Comparison of ENCODE assay signal across 8 cellular contexts in the genomic region with DNA sequence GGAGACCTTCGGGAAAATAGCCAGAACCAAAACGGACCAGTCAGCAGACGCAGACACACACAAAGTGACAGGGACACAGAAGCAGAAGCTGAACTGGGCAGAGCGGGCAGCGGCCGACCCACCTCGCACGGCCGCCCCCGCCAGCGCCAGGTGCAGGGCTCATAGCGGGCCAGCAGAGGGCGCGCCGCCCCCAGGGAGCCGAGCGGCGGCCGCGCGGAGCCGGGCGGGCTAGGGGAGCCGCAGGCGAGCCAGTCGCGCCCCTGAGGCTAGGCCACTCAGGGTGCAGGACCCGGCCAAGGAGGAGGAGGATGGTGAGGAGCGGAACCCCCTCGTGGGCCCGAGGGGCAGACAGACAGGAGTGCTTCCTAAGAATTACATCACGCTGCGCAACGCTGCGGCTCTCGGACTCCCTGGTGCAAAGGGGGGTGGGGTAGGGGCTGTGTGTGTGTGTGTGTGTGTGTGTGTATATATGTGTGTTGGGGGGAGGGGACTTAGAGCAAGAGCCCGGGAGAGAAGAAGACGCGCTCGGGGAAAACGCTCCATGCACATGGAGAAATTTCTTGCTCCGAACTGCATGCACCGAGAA. TPM values are rescaled to one million over a fixed set of nuclear protein-coding genes. Genes with fewer than 3 reads are reported as not detected.
DNase-seq lines count a peak whose midpoint lies in the region; ATAC-seq, FAIRE-seq and TF ChIP-seq lines count a peak whose summit lies in the region.

No MANE protein-coding gene starts in this region.

- H3K4me2 ChIP-seq in GM12878 (ENCODE audit: control insufficient read depth, insufficient read depth) = no peak overlapping the region

- peak; percentile 46 to 80 for DNase-seq in Caco-2
- peak; percentile 54 for DNase-seq in M059J (ENCODE audit: low read depth)
- DNase-seq in T-helper 17 cell = peak; percentile 39 to 61 (median 53)
- DNase-seq in GM12878 (ENCODE audit: low read depth, low spot score) = no peak
- DNase-seq in gastrocnemius medialis = peak; percentile 14 to 46

- H3K9me3 ChIP-seq in Caco-2 (no peaks in the 10 kb centered on the region), T-helper 17 cell (ENCODE audit: control insufficient read depth, low read length, poor library complexity, severe bottlenecking) (no peaks in the 10 kb centered on the region), GM12878 (replicated peaks; ENCODE audit: control insufficient read depth, insufficient read depth, low read length) (no peaks in the 10 kb centered on the region), iPS-18a (ENCODE audit: control insufficient read depth, low read depth, low read length) (no peaks in the 10 kb centered on the region), gastrocnemius medialis (no peaks in the 10 kb centered on the region)

- H3K4me3 Mint-ChIP-seq in Caco-2 (ENCODE audit: unreplicated experiment) = peak overlapping the region; percentile 74
- peak overlapping the region; percentile 75 for H3K4me3 Mint-ChIP-seq in T-helper 17 cell

- no peaks in the 10 kb centered on the region for H3K36me3 Mint-ChIP-seq in Caco-2 (ENCODE audit: insufficient read depth, unreplicated experiment)
- H3K36me3 Mint-ChIP-seq in T-helper 17 cell (ENCODE audit: low read depth) = peaks cover 2% of the 10 kb centered on the region

- no peaks in the 10 kb centered on the region for H3K36me3 ChIP-seq in Caco-2 (ENCODE audit: control insufficient read depth, insufficient read depth, low read length)
- H3K36me3 ChIP-seq in GM12878 (ENCODE audit: control insufficient read depth in 2 of 2, insufficient read depth in 2 of 2, low read length in 1 of 2) = no peaks in the 10 kb centered on the region
- no peaks in the 10 kb centered on the region for H3K36me3 ChIP-seq in iPS-18a (ENCODE audit: control insufficient read depth, low read depth, low read length)
- H3K36me3 ChIP-seq in gastrocnemius medialis = no peaks in the 10 kb centered on the region

- H4K20me1 ChIP-seq in GM12878 (ENCODE audit: control insufficient read depth, insufficient read depth) = no peaks in the 10 kb centered on the region

- no peaks in the 10 kb centered on the region for H3K9me3 Mint-ChIP-seq in Caco-2 (ENCODE audit: unreplicated experiment)

- TF ChIP-seq EP300 in GM12878 (IDR thresholded peaks at IDR 0.05; ENCODE audit: borderline replicate concordance in 1 of 2, control insufficient read depth in 1 of 2, low read depth in 2 of 2, low read length in 2 of 2) = no peak

- no peak overlapping the region for H3K9ac ChIP-seq in GM12878 (ENCODE audit: control insufficient read depth, insufficient read depth, low read length)
- peak overlapping the region; percentile 18 for H3K9ac ChIP-seq in iPS-18a (ENCODE audit: low read length)

- H3K27ac ChIP-seq in GM12878 (ENCODE audit: control insufficient read depth, insufficient read depth) (no peak overlapping the region), iPS-18a (ENCODE audit: low read length) (no peak overlapping the region), gastrocnemius medialis (peak overlapping the region; percentile 82 to 93 (median 83))

- POLR2A ChIA-PET in Caco-2 (lab: Charles Lee) (no interaction called here), GM12878 (lab: Charles Lee) (no interaction called here)

- TF ChIP-seq CTCF in Caco-2 (IDR thresholded peaks at IDR 0.05; ENCODE audit: insufficient read depth in 1 of 2, low read depth in 1 of 2, low read length in 1 of 2, severe bottlenecking in 1 of 2, unreplicated experiment in 1 of 2) (peak; percentile 64 to 96), GM12878 (IDR thresholded peaks at IDR 0.05 in 2 of 3, conservative IDR thresholded peaks at IDR 0.05 in 1 of 3; ENCODE audit: control insufficient read depth in 2 of 3, extremely low read depth in 1 of 3, insufficient read depth in 1 of 3, low read depth in 3 of 3, low read length in 3 of 3) (peak; percentile 70 to 88 (median 82); a peak in 5 of 6 replicates), gastrocnemius medialis (IDR thresholded peaks at IDR 0.05 in 4 of 5, conservative IDR thresholded peaks at IDR 0.05 in 1 of 5) (peak; percentile 81 to 100 (median 96))

- no peaks in the 10 kb centered on the region for H3K4me1 Mint-ChIP-seq in Caco-2 (ENCODE audit: low read depth, unreplicated experiment)
- H3K4me1 Mint-ChIP-seq in T-helper 17 cell = peaks cover 15% of the 10 kb centered on the region

- intact Hi-C loops in Caco-2 (cut with micrococcal nuclease; ENCODE audit: unreplicated experiment) = loop anchor here (1.0 to 2.0 kb wide), 5 partner anchors 48 to 188 kb away; no protein-coding TSS in a partner anchor
- intact Hi-C loops in GM12878 (cut with micrococcal nuclease; ENCODE audit: unreplicated experiment) = loop anchor here (1.0 kb wide), 4 partner anchors 62 to 188 kb away; no protein-coding TSS in a partner anchor
- intact Hi-C loops in gastrocnemius medialis (cut with DNase I; ENCODE audit: low total_unique reads) = loop anchor here (1.0 to 10.0 kb wide), 8 partner anchors 87 to 1328 kb away; partner anchors contain the start of genes HLF, SCPEP1 and TRIM25

- BruUV-seq in Caco-2 (replicated peaks; lab: Mats Ljungman, UMichigan) = no TSS peak
- no TSS peak for BruUV-seq in GM12878 (replicated peaks; lab: Mats Ljungman, UMichigan)

- TF ChIP-seq POLR2A in GM12878 (IDR thresholded peaks at IDR 0.05; ENCODE audit: low read depth, low read length) = no peak
- TF ChIP-seq POLR2A in gastrocnemius medialis (IDR thresholded peaks at IDR 0.05) = no peak

- no peak overlapping the region for H2AFZ ChIP-seq in GM12878 (ENCODE audit: control insufficient read depth, low read depth, low read length)

- H3K27me3 ChIP-seq in Caco-2 (replicated peaks; ENCODE audit: control insufficient read depth, insufficient read depth, low read length) (peaks cover 10% of the 10 kb centered on the region), GM12878 (replicated peaks in 1 of 2; ENCODE audit: control insufficient read depth in 2 of 2, insufficient read depth in 2 of 2, low read length in 1 of 2) (peaks cover 14 to 16% of the 10 kb centered on the region in 2 experiments), iPS-18a (ENCODE audit: control insufficient read depth, insufficient read depth, low read length) (peaks cover 69% of the 10 kb centered on the region), gastrocnemius medialis (peaks cover 0 to 4% (median 3%) of the 10 kb centered on the region in 3 donors)

- H3K4me3 ChIP-seq in Caco-2 (ENCODE audit: low read depth, low read length) (peak overlapping the region; percentile 28), GM12878 (no peak overlapping the region), iPS-18a (ENCODE audit: low read length) (peak overlapping the region; percentile 81), gastrocnemius medialis (peak overlapping the region; percentile 58 to 89 (median 70))

- CTCF ChIA-PET in Caco-2 (lab: Charles Lee) = interaction anchor here (0.6 to 3.3 kb wide), 4 partner anchors 73 to 188 kb away, joined by 3 to 57 read pairs (median 4); no protein-coding TSS in a partner anchor
- CTCF ChIA-PET in GM12878 (lab: Yijun Ruan, JAX) = interaction anchor here (1.2 to 6.0 kb wide), 8 partner anchors 9 to 188 kb away, joined by 3 to 57 read pairs (median 4); no protein-coding TSS in a partner anchor

- RAD21 ChIA-PET in GM12878 (lab: Charles Lee; ENCODE audit: unreplicated experiment) = interaction anchor here (1.6 kb wide), 1 partner anchor 187 kb away, joined by 3 read pairs; no protein-coding TSS in a partner anchor

- no peaks in the 10 kb centered on the region for H3K79me2 ChIP-seq in GM12878 (ENCODE audit: control insufficient read depth, insufficient read depth, low read length)

- H3K4me1 ChIP-seq in Caco-2 (peaks cover 24% of the 10 kb centered on the region), GM12878 (ENCODE audit: control insufficient read depth, insufficient read depth, low read length) (no peaks in the 10 kb centered on the region), iPS-18a (ENCODE audit: control insufficient read depth, low read depth, low read length) (peaks cover 9% of the 10 kb centered on the region), gastrocnemius medialis (peaks cover 10 to 27% of the 10 kb centered on the region in 2 donors)

- WGBS in GM12878 (ENCODE audit: insufficient coverage, insufficient replicate concordance, low lambda C conversion rate, missing lambda C conversion rate) = 4% methylated on average over 41 of the region's 43 CpGs

- SMC1A ChIA-PET in GM12878 (lab: Charles Lee; ENCODE audit: uncharacterized antibody, unreplicated experiment) = interaction anchor here (1.2 to 3.2 kb wide), 4 partner anchors 121 to 187 kb away, joined by 3 to 16 read pairs (median 3); no protein-coding TSS in a partner anchor

- H3K27ac Mint-ChIP-seq in Caco-2 (ENCODE audit: unreplicated experiment) = no peak overlapping the region
- no peak overlapping the region for H3K27ac Mint-ChIP-seq in T-helper 17 cell

- peak; percentile 62 for ATAC-seq in GM21528 (IDR thresholded peaks at IDR 0.05; ENCODE audit: low FRiP score, unreplicated experiment)
- ATAC-seq in T-helper 17 cell = peak; percentile 76
- ATAC-seq in GM12878 = peak; percentile 94
- peak; percentile 49 to 60 for ATAC-seq in gastrocnemius medialis
- ATAC-seq in HG03139 (IDR thresholded peaks at IDR 0.05; ENCODE audit: unreplicated experiment) = no peak

- in situ Hi-C loops in GM12878 (cut with MboI) (no loop called here), gastrocnemius medialis (cut with MboI; ENCODE audit: low sequenced_read_pairs in 4 of 4) (loop anchor here in 2 of 4 donors (5.0 to 25.0 kb wide), 3 partner anchors 122 to 370 kb away; partner anchors contain the start of gene COIL (in 1 of the 2))

- peaks cover 51% of the 10 kb centered on the region for H3K27me3 Mint-ChIP-seq in Caco-2 (ENCODE audit: insufficient read depth, unreplicated experiment)
- peaks cover 61% of the 10 kb centered on the region for H3K27me3 Mint-ChIP-seq in T-helper 17 cell

- peak; percentile 78 for TF ChIP-seq RAD21 in GM12878 (IDR thresholded peaks at IDR 0.05; ENCODE audit: insufficient read depth, low read depth, low read length)

- no peak for FAIRE-seq in GM12878 (lab: Jason Lieb, UNC)

RNA-seq across cellular contexts. Expression of gene NOG, which starts 0.9 kb away (rescaled TPM):
- total RNA-seq in Caco-2 (2022) (0.28 and 0.32 TPM in 2 replicates), T-helper 17 cell (under 1 TPM; 0.23 to 0.37 TPM), GM12878 (2014; rRNA removed) (not detected in 2 replicates), GM12878 (2014; rRNA removed; fragmentation: Illumina TruSeq; extraction: Trizol) (not detected in 2 replicates), GM12878 (2021) (0.10 TPM in 1 of 2 replicates, not detected in the other), gastrocnemius medialis (1 to 10 TPM; 2.9 to 6.7 (median 3.1) TPM)
- 1.0 and 1.7 TPM in 2 replicates for total RNA-seq in M059J (2014; rRNA removed; shearing (Covaris generic))
- total RNA-seq in GM12878 (2013; cell fraction: nucleolus; rRNA removed) = not detected in 2 replicates
- polyA plus RNA-seq in GM12878 (2011; ENCODE audit: low read depth) = not detected
- polyA plus RNA-seq in GM12878 (2011; rRNA removed) (not detected in 2 replicates), GM12878 (2014; fragmentation: Illumina TruSeq; extraction: Trizol) (not detected in 2 replicates), GM12878 (2014; fragmentation: Nextera tagmentation; extraction: Ambion mirVana) (not detected), GM12878 (2014; rRNA removed) (not detected in 2 replicates), GM12878 (2016; fragmentation: Nextera tagmentation; extraction: Ambion mirVana) (not detected)
- polyA plus RNA-seq in GM12878 (2011; cell fraction: cytosol; rRNA removed) = 0.04 and 0.05 TPM in 2 replicates
- 0.06 TPM in 1 of 2 replicates, not detected in the other for polyA plus RNA-seq in GM12878 (2011; cell fraction: nucleus; rRNA removed)
- polyA plus RNA-seq in GM12878 (2012) = not detected in 2 replicates
- not detected in 2 replicates for polyA minus RNA-seq in GM12878 (2011; rRNA and poly(A)+ RNA removed)
- polyA minus RNA-seq in GM12878 (2011; cell fraction: cytosol; rRNA and poly(A)+ RNA removed) = not detected in 2 replicates
- not detected in 2 replicates for polyA minus RNA-seq in GM12878 (2011; cell fraction: nucleus; rRNA and poly(A)+ RNA removed)

Comparison
In these comparisons a context has a peak if more than half of its experiments do, and no peak if none do; other contexts are left out.
1. H3K27ac ChIP-seq: peak in gastrocnemius medialis (4 of 4); none in GM12878 (single experiment) and iPS-18a (single experiment).
2. Peak in every context shown above with its lines, with median percentiles within 50 percentile points of each other: CTCF ChIP-seq.